Comparison of ENCODE assay signal across 9 cellular contexts in genomic region chr17:74431568-74432483, GRCh38. TPM values are rescaled to one million over a fixed set of nuclear protein-coding genes. Genes with fewer than 3 reads are reported as not detected.
DNase-seq lines count a peak whose midpoint lies in the region; ATAC-seq, FAIRE-seq and TF ChIP-seq lines count a peak whose summit lies in the region.
"Had no signal": no experiment of that assay in that cellular context is flagged by ENCODE, and none has a peak within 500 bp of the region (broad histone marks: within the 10 kb centered on the region; RNA-seq: fewer than 3 reads in every experiment).

TSS of gene GPRC5C (plus strand) at chr17:74432088. CDS start at chr17:74439777, 7,689 bp downstream.

- DNase-seq in DMS 273 treated with DMSO at 0.1 percent for 48 hours (lab: John Stamatoyannopoulos, UW) (peak; percentile 39), T-helper 17 cell (peak in 1 of 3 donors; percentile 13), bronchial epithelial cell (ENCODE audit: low read depth) (peak; percentile 83), kidney tubule cell (ENCODE audit: low spot score) (peak; percentile 86), OCI-M2 (lab: John Stamatoyannopoulos, UW; ENCODE audit: unreplicated experiment) (no peak), T1000 (lab: John Stamatoyannopoulos, UW) (no peak)
- DNase-seq in stimulated activated CD4-positive, alpha-beta T cell treated with anti-CD3 and anti-CD28 coated beads, Interleukin-1b, Interleukin-23, amount 100 ng/mL, for 48 hours: peak; percentile 59

- FAIRE-seq in bronchial epithelial cell (lab: Jason Lieb, UNC): no peak

- no peak for TF ChIP-seq EP300 in Ishikawa (IDR thresholded peaks at IDR 0.05; ENCODE audit: borderline replicate concordance)

- H3K27me3 ChIP-seq in bronchial epithelial cell (ENCODE audit: control insufficient read depth, insufficient read depth, low read length): no peaks in the 10 kb centered on the region

- peak within 1 kb of the TSS; percentile 69 for H3K4me3 Mint-ChIP-seq in T-helper 17 cell

- no peak for TF ChIP-seq CTCF in bronchial epithelial cell (IDR thresholded peaks at IDR 0.05; ENCODE audit: insufficient read depth, low read length, severe bottlenecking)

- peak within 1 kb of the TSS; percentile 69 for H3K4me3 ChIP-seq in bronchial epithelial cell (ENCODE audit: low read depth, low read length)

- H3K27ac Mint-ChIP-seq in T-helper 17 cell: no peak within 1 kb of the TSS

- H3K36me3 Mint-ChIP-seq in T-helper 17 cell (ENCODE audit: low read depth): peaks cover 4% of the 10 kb centered on the region

- no peaks in the 10 kb centered on the region for H3K9me3 ChIP-seq in T-helper 17 cell (ENCODE audit: control insufficient read depth, low read length, poor library complexity, severe bottlenecking)

- peaks cover 40% of the 10 kb centered on the region for H3K27me3 Mint-ChIP-seq in T-helper 17 cell

- H3K4me1 Mint-ChIP-seq in T-helper 17 cell: peaks cover 3% of the 10 kb centered on the region

- peaks cover 1% of the 10 kb centered on the region for H3K36me3 ChIP-seq in bronchial epithelial cell (ENCODE audit: control insufficient read depth, insufficient read depth, low read length)

- peak; percentile 78 for ATAC-seq in T-helper 17 cell

- no peak for TF ChIP-seq RAD21 in Ishikawa (IDR thresholded peaks at IDR 0.05; ENCODE audit: low read depth)

TF ChIP-seq in Ishikawa, 13 proteins besides CTCF, POLR2A, EP300 and RAD21:
- TF ChIP-seq TEAD4 (IDR thresholded peaks at IDR 0.05) (no peak), EGR1 (IDR thresholded peaks at IDR 0.05) (peak; percentile 80), MAX (IDR thresholded peaks at IDR 0.05) (peak; percentile 1)

RNA-seq across cellular contexts. Expression of gene GPRC5C, which starts in this region (rescaled TPM):
- total RNA-seq in T-helper 17 cell (under 1 TPM in 1 of 2 donors, not detected in 1; 0.18 TPM), bronchial epithelial cell (15.4 and 15.5 TPM in 2 replicates)
- total RNA-seq: HT1080 had no signal

Comparison
In these comparisons a context has a peak if more than half of its experiments do, and no peak if none do; other contexts are left out.
1. RNA of gene GPRC5C (total RNA-seq): 15.4 to 15.5 TPM in bronchial epithelial cell; 0.18 TPM in T-helper 17 cell; every median in the first group is over 10 times any median in the second.
2. Peak in ATAC-seq in T-helper 17 cell; RNA of the gene not detected or under 1 TPM.
3. DNase-seq: peak in DMS 273 treated with DMSO at 0.1 percent for 48 hours (single experiment), bronchial epithelial cell (single experiment), kidney tubule cell (single experiment) and stimulated activated CD4-positive, alpha-beta T cell treated with anti-CD3 and anti-CD28 coated beads, Interleukin-1b, Interleukin-23, amount 100 ng/mL, for 48 hours (single experiment); none in OCI-M2 (single experiment) and T1000 (single experiment).